ENCODE assay signal across 12 cellular contexts in genomic region chr6:27812078-27812804, GRCh38.
DNase-seq lines count a peak whose midpoint lies in the region; ATAC-seq and TF ChIP-seq lines count a peak whose summit lies in the region.
"Had no signal": no experiment of that assay in that cellular context is flagged by ENCODE, and none has a peak within 500 bp of the region (broad histone marks: within the 10 kb centered on the region; RNA-seq: fewer than 3 reads in every experiment).

No MANE protein-coding gene starts in this region.

- peaks cover 14% of the 10 kb centered on the region; the same call in 1 of the 2 replicates for H3K79me2 ChIP-seq in SK-N-SH (ENCODE audit: insufficient read depth)

- no peak overlapping the region for H3K14ac ChIP-seq in mesenchymal stem cell (ENCODE audit: low read length in 2 of 2)

- H3K9me3 Mint-ChIP-seq in HFFc6, result no peaks in the 10 kb centered on the region

- no peak overlapping the region for H3K23ac ChIP-seq in mesenchymal stem cell (ENCODE audit: low read length in 2 of 2)

- H3K4ac ChIP-seq in mesenchymal stem cell (ENCODE audit: low read depth in 1 of 2, low read length in 2 of 2), result no peak overlapping the region

- H3K79me1 ChIP-seq in mesenchymal stem cell (replicated peaks; ENCODE audit: low read length, poor library complexity, severe bottlenecking), result no peaks in the 10 kb centered on the region

- H4K8ac ChIP-seq in mesenchymal stem cell (ENCODE audit: low read length), result no peak overlapping the region

- peak overlapping the region; percentile 50; the same call in 1 of the 2 replicates for H3K4me3 Mint-ChIP-seq in HFFc6

- DNase-seq in SK-N-SH, result no peak
- DNase-seq in HFFc6, result no peak
- no peak for DNase-seq in RWPE2 (ENCODE audit: low spot score)
- no peak for DNase-seq in mesenchymal stem cell
- DNase-seq in COLO668 (lab: John Stamatoyannopoulos, UW; ENCODE audit: unreplicated experiment), result no peak
- no peak for DNase-seq in hippocampal formation (lab: John Stamatoyannopoulos, UW)
- DNase-seq: left ventricle myocardium superior, NCI-H1105 treated with DMSO at 0.1 percent for 48 hours, NCI-H774, T-helper 17 cell had no signal

- H3K4me2 ChIP-seq in SK-N-SH (no peak overlapping the region), mesenchymal stem cell (ENCODE audit: low read length, poor library complexity, severe bottlenecking) (no peak overlapping the region)

- H3K9me3 ChIP-seq in SK-N-SH, result no peaks in the 10 kb centered on the region
- no peaks in the 10 kb centered on the region for H3K9me3 ChIP-seq in RWPE2 (ENCODE audit: severe bottlenecking)
- no peaks in the 10 kb centered on the region for H3K9me3 ChIP-seq in mesenchymal stem cell (ENCODE audit: control insufficient read depth, low read length)

- no peak overlapping the region for H2BK15ac ChIP-seq in mesenchymal stem cell (ENCODE audit: low read depth, poor library complexity, severe bottlenecking)

- no peak for TF ChIP-seq EP300 in SK-N-SH (IDR thresholded peaks at IDR 0.05; ENCODE audit: borderline replicate concordance in 1 of 2, low read depth in 1 of 2, low read length in 1 of 2)

- no peak overlapping the region for H3K9ac ChIP-seq in SK-N-SH
- H3K9ac ChIP-seq in mesenchymal stem cell (ENCODE audit: low read length), result peak overlapping the region; percentile 17

- H3K4me1 ChIP-seq in SK-N-SH (ENCODE audit: control insufficient read depth in 1 of 2, insufficient read depth in 2 of 2, low read depth in 1 of 2, low read length in 1 of 2) (peaks cover 4 to 7% of the 10 kb centered on the region in 2 experiments; a peak in 3 of 4 replicates), RWPE2 (ENCODE audit: insufficient read depth, poor library complexity, severe bottlenecking) (peaks cover 14% of the 10 kb centered on the region), mesenchymal stem cell (ENCODE audit: control insufficient read depth, insufficient read depth, low read depth, low read length) (peaks cover 1% of the 10 kb centered on the region)

- no peak overlapping the region for H2AFZ ChIP-seq in SK-N-SH (ENCODE audit: low read depth)
- H2AFZ ChIP-seq in mesenchymal stem cell (ENCODE audit: low read depth, low read length), result no peak overlapping the region

- H3K4me3 ChIP-seq in SK-N-SH (ENCODE audit: low read depth in 2 of 2, low read length in 1 of 2) (peak overlapping the region in 1 of 2 experiments; percentile 20; a peak in 1 of 4 replicates), RWPE2 (ENCODE audit: severe bottlenecking) (no peak overlapping the region), mesenchymal stem cell (ENCODE audit: insufficient read depth in 1 of 2, low read depth in 1 of 2, low read length in 2 of 2) (no peak overlapping the region)

- no peak for TF ChIP-seq RAD21 in SK-N-SH (IDR thresholded peaks at IDR 0.05; ENCODE audit: low read length)

- no peak overlapping the region for H2AK5ac ChIP-seq in mesenchymal stem cell (ENCODE audit: low read length, severe bottlenecking)

- peaks cover 72% of the 10 kb centered on the region for H3F3A ChIP-seq in SK-N-SH (replicated peaks; ENCODE audit: insufficient read depth)

- H3K36me3 ChIP-seq in SK-N-SH (replicated peaks in 1 of 2; ENCODE audit: control insufficient read depth in 1 of 2, insufficient read depth in 2 of 2, low read length in 1 of 2), result no peaks in the 10 kb centered on the region
- no peaks in the 10 kb centered on the region for H3K36me3 ChIP-seq in RWPE2 (ENCODE audit: low read depth)
- no peaks in the 10 kb centered on the region for H3K36me3 ChIP-seq in mesenchymal stem cell (ENCODE audit: control insufficient read depth in 1 of 2, insufficient read depth in 2 of 2, low read depth in 1 of 2, low read length in 2 of 2)

- no peak overlapping the region for H2BK120ac ChIP-seq in mesenchymal stem cell (ENCODE audit: low read depth, low read length)

- ATAC-seq in SK-N-SH treated with all-trans-retinoic acid at 6 μM for 48 hours (no peak), RWPE2 (ENCODE audit: low read depth) (no peak), GM21423 (IDR thresholded peaks at IDR 0.05; ENCODE audit: unreplicated experiment) (no peak)
- ATAC-seq: left ventricle myocardium superior, T-helper 17 cell had no signal

- TF ChIP-seq CTCF in SK-N-SH (IDR thresholded peaks at IDR 0.05), result no peak
- no peak for TF ChIP-seq CTCF in HFFc6 (IDR thresholded peaks at IDR 0.05)
- no peak for TF ChIP-seq CTCF in RWPE2 (IDR thresholded peaks at IDR 0.05; ENCODE audit: poor library complexity, severe bottlenecking)

- H3K4me1 Mint-ChIP-seq in HFFc6 (ENCODE audit: low read depth), result peaks cover 64% of the 10 kb centered on the region

- no peaks in the 10 kb centered on the region for H3K9me2 ChIP-seq in SK-N-SH

- WGBS in SK-N-SH (ENCODE audit: low lambda C conversion rate), result 67% methylated on average over 6 of the region's 6 CpGs
- 72% methylated on average over 4 of the region's 6 CpGs for WGBS in mesenchymal stem cell

- peaks cover 17% of the 10 kb centered on the region for H3K27me3 Mint-ChIP-seq in HFFc6 (ENCODE audit: insufficient read depth)
- H3K27me3 Mint-ChIP-seq: T-helper 17 cell had no signal

- POLR2A ChIA-PET in SK-N-SH (lab: Yijun Ruan, JAX), result interaction anchor here (0.9 to 10.1 kb wide), 12 partner anchors 11 to 1613 kb away, joined by 3 to 218 read pairs (median 25); a partner anchor contains a TSS

- no peak overlapping the region for H3K18ac ChIP-seq in mesenchymal stem cell (ENCODE audit: low read depth in 1 of 2, low read length in 2 of 2)

- no peak overlapping the region for H4K91ac ChIP-seq in mesenchymal stem cell (ENCODE audit: low read length)

- H3K36me3 Mint-ChIP-seq in HFFc6 (ENCODE audit: low read depth), result no peaks in the 10 kb centered on the region

- no peak overlapping the region for H2BK12ac ChIP-seq in mesenchymal stem cell (ENCODE audit: low read length in 2 of 2)

- H4K20me1 ChIP-seq in SK-N-SH (ENCODE audit: insufficient read depth), result no peaks in the 10 kb centered on the region

- H3K27ac ChIP-seq in SK-N-SH (ENCODE audit: low read depth in 2 of 2, low read length in 1 of 2) (peak overlapping the region; percentile 72 to 99), RWPE2 (ENCODE audit: poor library complexity, severe bottlenecking) (peak overlapping the region; percentile 91), mesenchymal stem cell (ENCODE audit: low read length, poor library complexity, severe bottlenecking) (no peak overlapping the region)

- peak overlapping the region; percentile 52; the same call in 1 of the 2 replicates for H3K27ac Mint-ChIP-seq in HFFc6

- H3K27me3 ChIP-seq in SK-N-SH (ENCODE audit: insufficient read depth), result no peaks in the 10 kb centered on the region
- H3K27me3 ChIP-seq in RWPE2 (ENCODE audit: insufficient read depth, poor library complexity, severe bottlenecking), result no peaks in the 10 kb centered on the region
- H3K27me3 ChIP-seq in mesenchymal stem cell (ENCODE audit: control insufficient read depth in 1 of 2, insufficient read depth in 1 of 2, low read length in 2 of 2), result no peaks in the 10 kb centered on the region

- H2BK5ac ChIP-seq in mesenchymal stem cell (ENCODE audit: low read depth, low read length, poor library complexity, severe bottlenecking), result no peak overlapping the region

- CTCF ChIA-PET in SK-N-SH (lab: Yijun Ruan, JAX), result interaction anchor here (0.9 to 1.3 kb wide), 2 partner anchors 83 to 1760 kb away, joined by 3 read pairs; no protein-coding TSS in a partner anchor

TF ChIP-seq in SK-N-SH, 30 proteins besides CTCF, POLR2A, EP300 and RAD21 (continues in another document):
- no peak for TF ChIP-seq RFX5 (IDR thresholded peaks at IDR 0.05; ENCODE audit: low read length)
- TF ChIP-seq IRF3 (IDR thresholded peaks at IDR 0.05; ENCODE audit: low read depth, low read length), result no peak
- TF ChIP-seq EZH2phosphoT487 (IDR thresholded peaks at IDR 0.05; ENCODE audit: borderline replicate concordance, low read depth), result no peak
- TF ChIP-seq MXI1 (IDR thresholded peaks at IDR 0.05; ENCODE audit: low read depth, low read length), result no peak
- no peak for TF ChIP-seq GATA2 (CRISPR knock-in tag; IDR thresholded peaks at IDR 0.05)
- TF ChIP-seq RXRA (IDR thresholded peaks at IDR 0.05; ENCODE audit: borderline replicate concordance, low read depth), result no peak
- TF ChIP-seq TAF1 (IDR thresholded peaks at IDR 0.05; ENCODE audit: borderline replicate concordance, low read depth, low read length), result no peak

TF ChIP-seq in SK-N-SH treated with all-trans-retinoic acid at 6 μM for 48 hours, 23 proteins besides CTCF, POLR2A, EP300 and RAD21:
- no peak for TF ChIP-seq CSDC2 (CRISPR knock-in tag; IDR thresholded peaks at IDR 0.05)
TF ChIP-seq in SK-N-SH treated with all-trans-retinoic acid at 6 μM for 48 hours: peak in this region for 0.
